ENCODE assay signal across 31 cellular contexts in genomic region chr6:156560476-156560875, GRCh38.
"Had no signal": no experiment of that assay in that cellular context is flagged by ENCODE, and none has a peak within 500 bp of the region (broad histone marks: within the 10 kb centered on the region; RNA-seq: fewer than 3 reads in every experiment).

No MANE protein-coding gene starts in this region.

- H3K27me3 ChIP-seq: adrenal gland, body of pancreas, brain microvascular endothelial cell, breast epithelium had no signal

- H3K36me3 ChIP-seq: adrenal gland, brain microvascular endothelial cell, breast epithelium had no signal

- H3K27ac ChIP-seq: adrenal gland, body of pancreas, brain microvascular endothelial cell, breast epithelium, VCaP had no signal

- DNase-seq: activated B cell treated with CpG ODN at 0.5 μM for 24 hours; activated CD4-positive, alpha-beta memory T cell treated with anti-CD3 and anti-CD28 coated beads for 36 hours; activated CD4-positive, alpha-beta T cell treated with anti-CD3 and anti-CD28 coated beads for 4 hours; activated CD4-positive, alpha-beta T cell treated with anti-CD3 and anti-CD28 coated beads, Interleukin-2, amount 10 ng/mL, durations not matched to agents 24 days and 14 days; activated CD4-positive, alpha-beta T cell treated with anti-CD3 and anti-CD28 coated beads, Interleukin-2, amount 50 U/mL, for 1 hour; activated CD4-positive, alpha-beta T cell treated with anti-CD3 and anti-CD28 coated beads, Interleukin-2, amount 50 U/mL, for 4 hours; activated CD4-positive, CD25-positive, alpha-beta regulatory T cell treated with anti-CD3 and anti-CD28 coated beads, Interleukin-2, amount 50 U/mL, for 72 hours; activated CD8-positive, alpha-beta memory T cell treated with anti-CD3 and anti-CD28 coated beads, Interleukin-2, amount 50 U/mL, for 4 hours; activated CD8-positive, alpha-beta T cell treated with anti-CD3 and anti-CD28 coated beads for 36 hours; activated effector memory CD4-positive, alpha-beta T cell treated with anti-CD3 and anti-CD28 coated beads, Interleukin-2, amount 50 U/mL, for 16 hours; activated gamma-delta T cell treated with Interleukin-2 at 50 U/mL for 16 hours; activated naive CD4-positive, alpha-beta T cell; activated naive CD4-positive, alpha-beta T cell treated with anti-CD3 and anti-CD28 coated beads for 36 hours; activated naive CD4-positive, alpha-beta T cell treated with anti-CD3 and anti-CD28 coated beads, Interleukin-2, amount 50 U/mL, for 16 hours; activated naive CD8-positive, alpha-beta T cell treated with anti-CD3 and anti-CD28 coated beads for 36 hours; activated T-cell treated with anti-CD3 and anti-CD28 coated beads for 4 hours; activated T-cell treated with anti-CD3 and anti-CD28 coated beads, Interleukin-2, amount 50 U/mL, for 1 hour; activated T-cell treated with anti-CD3 and anti-CD28 coated beads, Interleukin-2, amount 50 U/mL, for 4 hours; activated T-cell treated with anti-CD3 and anti-CD28 coated beads, Interleukin-2, amount 50 U/mL, for 72 hours; adrenal gland; amniotic stem cell; aorta; body of pancreas; brain microvascular endothelial cell; central memory CD4-positive, alpha-beta T cell; T-helper 2 cell; T-helper 9 cell had no signal

- H3K9me3 ChIP-seq: adrenal gland, body of pancreas, breast epithelium had no signal

- H3K4me1 ChIP-seq: adrenal gland, breast epithelium had no signal

- FAIRE-seq: astrocyte, TTC549 had no signal

- H3K4me3 ChIP-seq: adrenal gland, body of pancreas, breast epithelium had no signal
